In the genomic region with DNA sequence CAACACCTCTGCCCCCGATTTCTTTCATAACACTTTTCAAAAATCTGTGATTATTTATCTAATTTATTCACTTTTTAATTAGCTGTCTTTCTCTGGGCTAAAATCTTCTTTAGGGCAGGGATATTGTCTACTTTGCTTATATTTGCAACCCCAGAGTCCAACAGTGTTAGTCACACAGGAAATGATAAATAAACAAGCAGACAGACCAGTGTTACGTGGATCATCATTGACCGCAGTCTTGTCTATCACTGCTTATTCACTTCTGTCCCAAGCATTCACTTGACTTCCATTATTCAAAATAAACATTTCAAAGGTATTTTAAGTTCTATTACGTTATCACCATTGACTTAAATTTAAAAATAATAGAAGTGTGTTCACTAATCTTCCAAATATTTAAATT, we compare ENCODE assay signal across 17 cellular contexts.
DNase-seq lines count a peak whose midpoint lies in the region; ATAC-seq, FAIRE-seq and TF ChIP-seq lines count a peak whose summit lies in the region.
"Had no signal": no experiment of that assay in that cellular context is flagged by ENCODE, and none has a peak within 500 bp of the region (broad histone marks: within the 10 kb centered on the region; RNA-seq: fewer than 3 reads in every experiment).

No MANE protein-coding gene starts in this region.

- no peak overlapping the region for H3K18ac ChIP-seq in trophoblast cell (ENCODE audit: low read length)

- H3K79me2 ChIP-seq in keratinocyte (ENCODE audit: control insufficient read depth, insufficient read depth, low read length) (no peaks in the 10 kb centered on the region), trophoblast cell (ENCODE audit: control insufficient read depth, insufficient read depth, low read length, poor library complexity) (no peaks in the 10 kb centered on the region)

- H2AK5ac ChIP-seq in trophoblast cell (ENCODE audit: low read length): no peak overlapping the region

- H3K4me2 ChIP-seq in keratinocyte (ENCODE audit: control insufficient read depth, extremely low read depth, insufficient read depth, low read depth, low read length): peak overlapping the region; percentile 39
- H3K4me2 ChIP-seq in trophoblast cell (ENCODE audit: low read length): no peak overlapping the region

- no peak for ATAC-seq in HG03175 (IDR thresholded peaks at IDR 0.05; ENCODE audit: unreplicated experiment)
- no peak for ATAC-seq in HG03342 (IDR thresholded peaks at IDR 0.05; ENCODE audit: unreplicated experiment)
- ATAC-seq: T-helper 17 cell had no signal

- no peaks in the 10 kb centered on the region for H3K79me1 ChIP-seq in trophoblast cell (ENCODE audit: low read length)

- no peak overlapping the region for H3K23ac ChIP-seq in trophoblast cell (ENCODE audit: low read length)

- H2AFZ ChIP-seq in keratinocyte (ENCODE audit: control insufficient read depth, low read length): peak overlapping the region; percentile 28
- no peak overlapping the region for H2AFZ ChIP-seq in trophoblast cell (ENCODE audit: insufficient read depth, low read length, poor library complexity)

- no peak overlapping the region for H2BK5ac ChIP-seq in trophoblast cell (ENCODE audit: low read depth, low read length, poor library complexity)

- H4K8ac ChIP-seq in trophoblast cell (ENCODE audit: low read depth, low read length): no peak overlapping the region

- no peak overlapping the region for H3K14ac ChIP-seq in trophoblast cell (ENCODE audit: low read length)

- WGBS in trophoblast cell (ENCODE audit: extremely low coverage, insufficient coverage, insufficient read length): 100% methylated on average over 1 of the region's 4 CpGs

- dilution Hi-C loops in keratinocyte (cut with MboI; ENCODE audit: extremely low pct_ligation_motif_present, low sequenced_read_pairs): no loop called here

- TF ChIP-seq CTCF in keratinocyte (optimal IDR thresholded peaks at IDR 0.05 in 1 of 3, IDR thresholded peaks at IDR 0.05 in 1 of 3, conservative IDR thresholded peaks at IDR 0.05 in 1 of 3; ENCODE audit: extremely low read depth in 1 of 3, insufficient read depth in 2 of 3, low read length in 3 of 3): no peak

- H3K36me3 ChIP-seq in keratinocyte (ENCODE audit: control insufficient read depth in 2 of 2, extremely low read depth in 1 of 2, insufficient read depth in 2 of 2, low read length in 2 of 2) (no peaks in the 10 kb centered on the region), trophoblast cell (ENCODE audit: control insufficient read depth in 1 of 2, insufficient read depth in 2 of 2, low read length in 2 of 2) (no peaks in the 10 kb centered on the region)
- H3K36me3 ChIP-seq: stomach, vagina had no signal

- no peaks in the 10 kb centered on the region for H4K20me1 ChIP-seq in keratinocyte (ENCODE audit: control insufficient read depth, extremely low read depth, insufficient read depth, low read length)

- H3K4me3 ChIP-seq in keratinocyte (ENCODE audit: control insufficient read depth in 2 of 3, extremely low read depth in 1 of 3, insufficient read depth in 2 of 3, low read depth in 1 of 3, low read length in 3 of 3): no peak overlapping the region
- no peak overlapping the region for H3K4me3 ChIP-seq in trophoblast cell (ENCODE audit: low read depth, low read length)
- H3K4me3 ChIP-seq: stomach, vagina had no signal

- no peak overlapping the region for H2BK12ac ChIP-seq in trophoblast cell (ENCODE audit: low read length)

- H3K9me3 ChIP-seq in keratinocyte (ENCODE audit: control insufficient read depth, low read depth, low read length) (no peaks in the 10 kb centered on the region), trophoblast cell (ENCODE audit: insufficient read depth, low read depth, low read length) (no peaks in the 10 kb centered on the region)
- H3K9me3 ChIP-seq: stomach, vagina had no signal

- H3K9me1 ChIP-seq in keratinocyte (ENCODE audit: control insufficient read depth, extremely low read depth, insufficient read depth, low read length): no peaks in the 10 kb centered on the region

- FAIRE-seq in keratinocyte (lab: Jason Lieb, UNC): peak; percentile 88
- FAIRE-seq: islet of Langerhans had no signal

- H4K12ac ChIP-seq in trophoblast cell (ENCODE audit: low read depth, low read length): no peak overlapping the region

- no peaks in the 10 kb centered on the region for H3K27me3 ChIP-seq in keratinocyte (ENCODE audit: control insufficient read depth, extremely low read depth, insufficient read depth, low read length)
- H3K27me3 ChIP-seq in trophoblast cell (ENCODE audit: insufficient read depth, low read length): no peaks in the 10 kb centered on the region
- H3K27me3 ChIP-seq: stomach, vagina had no signal

- H3K9ac ChIP-seq in keratinocyte (ENCODE audit: control insufficient read depth, extremely low read depth, insufficient read depth, low read length) (no peak overlapping the region), trophoblast cell (ENCODE audit: low read length) (no peak overlapping the region)

- DNase-seq in AG08395 (ENCODE audit: low spot score) (peak; percentile 44), HT1080 (ENCODE audit: low read depth) (peak; percentile 53), amniotic epithelial cell (ENCODE audit: low read depth) (peak; percentile 84), keratinocyte (ENCODE audit: low read depth, low spot score) (peak; percentile 60), superior temporal gyrus (ENCODE audit: extremely low spot score) (no peak), trophoblast cell (no peak)
- DNase-seq: amygdala, COR-L47, KBM-7, NCI-H1092, NCI-H2171, stomach, T-helper 17 cell had no signal

- no peak overlapping the region for H3K4ac ChIP-seq in trophoblast cell (ENCODE audit: low read depth, low read length)

- H3K4me1 ChIP-seq in keratinocyte (ENCODE audit: control insufficient read depth, extremely low read depth, insufficient read depth, low read length): peaks cover 34% of the 10 kb centered on the region
- no peaks in the 10 kb centered on the region for H3K4me1 ChIP-seq in trophoblast cell (ENCODE audit: control insufficient read depth in 1 of 2, insufficient read depth in 2 of 2, low read length in 2 of 2)
- H3K4me1 ChIP-seq: stomach, vagina had no signal

- H4K91ac ChIP-seq in trophoblast cell (ENCODE audit: low read depth, low read length): no peak overlapping the region

- H2BK120ac ChIP-seq in trophoblast cell (ENCODE audit: insufficient read depth, low read length, poor library complexity): no peak overlapping the region

- peak overlapping the region; percentile 67 for H3K27ac ChIP-seq in keratinocyte (ENCODE audit: control insufficient read depth, insufficient read depth, low read length)
- no peak overlapping the region for H3K27ac ChIP-seq in trophoblast cell (ENCODE audit: low read depth, low read length)
- H3K27ac ChIP-seq: stomach, vagina had no signal

Comparison
In these comparisons a context has a peak if more than half of its experiments do, and no peak if none do; other contexts are left out.
1. DNase-seq: peak in AG08395 (single experiment), HT1080 (single experiment), amniotic epithelial cell (single experiment) and keratinocyte (single experiment); none in superior temporal gyrus (single experiment) and trophoblast cell (0 of 2).